ENCODE assay signal across 8 cellular contexts in genomic region chr17:57114085-57114673, GRCh38. TPM values are rescaled to one million over a fixed set of nuclear protein-coding genes. Genes with fewer than 3 reads are reported as not detected.
DNase-seq lines count a peak whose midpoint lies in the region; ATAC-seq, FAIRE-seq and TF ChIP-seq lines count a peak whose summit lies in the region.

No MANE protein-coding gene starts in this region.

- H3K27me3 ChIP-seq in hepatocyte = no peaks in the 10 kb centered on the region

- TF ChIP-seq CTCF in A549 (IDR thresholded peaks at IDR 0.05) (peak; percentile 65), GM12873 (IDR thresholded peaks at IDR 0.05; ENCODE audit: insufficient read depth, low read depth, low read length, missing control alignments) (peak; percentile 97), RWPE1 (conservative IDR thresholded peaks at IDR 0.05; ENCODE audit: low read depth) (peak; percentile 92), hepatocyte (IDR thresholded peaks at IDR 0.05; ENCODE audit: poor library complexity) (peak; percentile 61)

- H3K9me3 ChIP-seq in A549 (no peaks in the 10 kb centered on the region), hepatocyte (ENCODE audit: low read depth) (no peaks in the 10 kb centered on the region)

- peak; percentile 70 for FAIRE-seq in A549 (lab: Jason Lieb, UNC)

- H3K4me3 ChIP-seq in A549 = no peak overlapping the region
- H3K4me3 ChIP-seq in hepatocyte = no peak overlapping the region

- 0 out of 3 replicates have a peak, but pooled peaks cover under 1% of the 10 kb centered on the region for H3K4me1 ChIP-seq in A549
- H3K4me1 ChIP-seq in hepatocyte (ENCODE audit: insufficient read depth) = peaks cover 8% of the 10 kb centered on the region

- POLR2A ChIA-PET in A549 (lab: Yijun Ruan, JAX) (no interaction called here), RWPE1 (lab: Yijun Ruan, JAX; ENCODE audit: low non-redundant PET) (no interaction called here)

- WGBS in A549 (ENCODE audit: missing lambda C conversion rate) = 80% methylated on average over 13 of the region's 13 CpGs
- 91% methylated on average over 13 of the region's 13 CpGs for WGBS in hepatocyte (ENCODE audit: low lambda C conversion rate, missing lambda C conversion rate)

- H3K9me2 ChIP-seq in hepatocyte (replicated peaks; ENCODE audit: insufficient read depth) = no peaks in the 10 kb centered on the region

- TF ChIP-seq RAD21 in A549 (conservative IDR thresholded peaks at IDR 0.05 in 1 of 2, IDR thresholded peaks at IDR 0.05 in 1 of 2) = peak; percentile 59 to 74

- no peak for TF ChIP-seq EP300 in A549 (IDR thresholded peaks at IDR 0.05)

- DNase-seq in A549 (ENCODE audit: low read depth in 1 of 2, low spot score in 1 of 2) (peak; percentile 57 to 76), RWPE1 (ENCODE audit: low spot score) (peak; percentile 48), hepatocyte (ENCODE audit: low spot score) (peak; percentile 45)
- peak; percentile 72 for DNase-seq in activated naive CD4-positive, alpha-beta T cell treated with Interleukin-2 at 50 U/mL for 16 hours
- DNase-seq in stimulated activated CD4-positive, alpha-beta T cell treated with anti-CD3 and anti-CD28 coated beads, Interleukin-1b, Interleukin-23, amount 100 ng/mL, for 48 hours = peak; percentile 57

- H4K20me1 ChIP-seq in hepatocyte (ENCODE audit: insufficient read depth, poor library complexity, severe bottlenecking) = no peaks in the 10 kb centered on the region

- H3K4me2 ChIP-seq in A549 (no peak overlapping the region), hepatocyte (no peak overlapping the region)

- ATAC-seq in A549 = peak; percentile 40 to 87; a peak in 3 of 6 replicates
- no peak for ATAC-seq in GM19324 (IDR thresholded peaks at IDR 0.05; ENCODE audit: low FRiP score, unreplicated experiment)
- no peak for ATAC-seq in HG02588 (IDR thresholded peaks at IDR 0.05; ENCODE audit: unreplicated experiment)

- no peak overlapping the region for H3K27ac ChIP-seq in A549
- H3K27ac ChIP-seq in RWPE1 = no peak overlapping the region
- no peak overlapping the region for H3K27ac ChIP-seq in hepatocyte

- H3K36me3 ChIP-seq in hepatocyte (replicated peaks; ENCODE audit: insufficient read depth, low read depth) = no peaks in the 10 kb centered on the region

- peaks cover 17% of the 10 kb centered on the region for H3K79me2 ChIP-seq in hepatocyte

- CTCF ChIA-PET in A549 (lab: Yijun Ruan, JAX) = interaction anchor here (0.6 to 2.4 kb wide), 14 partner anchors 9 to 832 kb away, joined by 3 to 15 read pairs (median 4); partner anchors contain the start of gene MRPS23
- CTCF ChIA-PET in RWPE1 (lab: Yijun Ruan, JAX) = interaction anchor here (0.7 kb wide), 1 partner anchor 29 kb away, joined by 3 read pairs; the partner anchor contains the start of gene AKAP1

- TF ChIP-seq POLR2A in A549 (IDR thresholded peaks at IDR 0.05; ENCODE audit: low read length) = no peak

- no peak overlapping the region for H2AFZ ChIP-seq in hepatocyte

TF ChIP-seq in A549, 52 proteins besides CTCF, POLR2A, EP300 and RAD21:
- TF ChIP-seq JUNB (IDR thresholded peaks at IDR 0.05) (no peak), PHF8 (IDR thresholded peaks at IDR 0.05; ENCODE audit: borderline replicate concordance, low read depth) (no peak)
TF ChIP-seq in A549: peak in this region for 0.

RNA-seq across cellular contexts. Expression of gene AKAP1, which starts 29.1 kb away (rescaled TPM):
- polyA plus RNA-seq in A549 (2011; rRNA removed) (45.8 and 91.1 TPM in 2 replicates), A549 (2017; fragmentation: RNase III; extraction: RNeasy Plus Mini Kit Qiagen cat#74134 plus additional on column Dnase treatment) (45.4 to 49.4 TPM (median 48.0 TPM) in 3 replicates), hepatocyte (28.0 and 33.0 TPM in 2 replicates)
- 103 and 110 TPM in 2 replicates for polyA plus RNA-seq in A549 (2012; cell fraction: cytosol; rRNA removed)
- 243 and 294 TPM in 2 replicates for polyA plus RNA-seq in A549 (2012; cell fraction: nucleus; rRNA removed)
- polyA minus RNA-seq in A549 (2011; rRNA and poly(A)+ RNA removed) = 121 and 143 TPM in 2 replicates
- 46.7 and 59.1 TPM in 2 replicates for total RNA-seq in hepatocyte

Comparison
In these comparisons a context has a peak if more than half of its experiments do, and no peak if none do; other contexts are left out.
1. ATAC-seq: peak in A549 (2 of 2); none in GM19324 (single experiment) and HG02588 (single experiment).
2. Peak in every context shown above with its lines, with median percentiles within 50 percentile points of each other: DNase-seq and CTCF ChIP-seq.